ENCODE assay signal across 1 cellular context in genomic region chr22:32621656-32622003, GRCh38.
TF ChIP-seq lines count a peak whose summit lies in the region.

No MANE protein-coding gene starts in this region.

TF ChIP-seq in HepG2, 621 proteins besides CTCF, POLR2A, EP300 and RAD21 (continued from another document):
- TF ChIP-seq ZNF691 (CRISPR knock-in tag; IDR thresholded peaks at IDR 0.05; ENCODE audit: borderline replicate concordance, low read depth) (0 out of 2 replicates have a peak, but pooled peaks have one; percentile 42), NAIF1 (CRISPR knock-in tag; IDR thresholded peaks at IDR 0.05; ENCODE audit: borderline replicate concordance) (no peak), RCOR2 (CRISPR knock-in tag; IDR thresholded peaks at IDR 0.05) (peak; percentile 77), ZMYM3 (CRISPR knock-in tag; IDR thresholded peaks at IDR 0.05) (peak; percentile 98), ZNF224 (CRISPR knock-in tag; IDR thresholded peaks at IDR 0.05) (0 out of 2 replicates have a peak, but pooled peaks have one; percentile 52), ZNF629 (CRISPR knock-in tag; conservative IDR thresholded peaks at IDR 0.05) (peak; percentile 99), CHD4 (IDR thresholded peaks at IDR 0.05; ENCODE audit: borderline replicate concordance, low read length) (peak; percentile 77), MXD4 (CRISPR knock-in tag; IDR thresholded peaks at IDR 0.05) (peak; percentile 18; the same call in 1 of the 2 replicates), ZNF18 (CRISPR knock-in tag; IDR thresholded peaks at IDR 0.05; ENCODE audit: insufficient replicate concordance) (peak; percentile 24), ARNTL (CRISPR knock-in tag; IDR thresholded peaks at IDR 0.05) (0 out of 2 replicates have a peak, but pooled peaks have one; percentile 15), CERS6 (CRISPR knock-in tag; IDR thresholded peaks at IDR 0.05) (no peak), ZNF136 (CRISPR knock-in tag; IDR thresholded peaks at IDR 0.05; ENCODE audit: low read depth) (no peak), ZNF12 (CRISPR knock-in tag; IDR thresholded peaks at IDR 0.05) (peak; percentile 48; the same call in 1 of the 2 replicates), ZNF891 (CRISPR knock-in tag; IDR thresholded peaks at IDR 0.05) (peak; percentile 51; the same call in 1 of the 2 replicates), ZNF251 (CRISPR knock-in tag; IDR thresholded peaks at IDR 0.05) (0 out of 2 replicates have a peak, but pooled peaks have one; percentile 25), MEIS1 (CRISPR knock-in tag; IDR thresholded peaks at IDR 0.05; ENCODE audit: borderline replicate concordance) (no peak), ELF1 (CRISPR knock-in tag; IDR thresholded peaks at IDR 0.05) (0 out of 2 replicates have a peak, but pooled peaks have one; percentile 8), KDM1A (CRISPR knock-in tag; IDR thresholded peaks at IDR 0.05) (peak; percentile 80), ZBTB34 (CRISPR knock-in tag; IDR thresholded peaks at IDR 0.05) (0 out of 2 replicates have a peak, but pooled peaks have one; percentile 25), ADNP (CRISPR knock-in tag; IDR thresholded peaks at IDR 0.05) (peak; percentile 96), ARID2 (CRISPR knock-in tag; IDR thresholded peaks at IDR 0.05; ENCODE audit: borderline replicate concordance) (peak; percentile 39; the same call in 1 of the 2 replicates)
